14 cellular contexts compared by ENCODE assay signal in the genomic region with DNA sequence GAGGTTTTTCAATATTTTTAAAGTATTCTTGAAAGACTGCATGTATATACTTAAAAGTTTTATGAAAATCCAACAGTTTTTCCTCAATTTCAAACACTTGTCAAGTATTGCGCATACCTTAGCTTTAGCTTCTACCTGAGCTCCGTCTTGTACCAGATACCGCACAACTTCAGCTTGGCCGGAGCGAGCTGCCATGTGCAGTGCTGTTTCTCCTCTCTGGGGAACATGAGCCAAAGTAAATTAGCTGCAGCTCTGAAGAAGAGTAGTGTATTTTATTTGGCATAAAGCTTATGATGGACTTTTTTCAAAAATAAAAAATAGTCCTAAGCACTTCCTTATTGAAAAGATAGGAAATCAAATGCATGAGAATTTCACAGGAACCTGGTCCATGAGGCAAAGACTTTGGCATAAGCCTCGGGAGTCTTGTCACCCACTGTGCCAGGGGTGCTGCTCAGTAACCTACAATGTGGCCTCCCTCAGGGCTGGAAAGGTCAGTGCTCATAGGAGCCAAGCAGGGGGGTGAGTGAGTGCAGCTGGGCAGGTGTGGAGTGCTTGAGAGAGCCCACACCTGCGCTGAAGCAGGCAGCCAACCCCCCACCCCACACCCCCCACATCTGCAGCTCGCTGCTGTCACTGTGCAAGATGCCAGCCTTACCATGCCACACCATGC.
"Had no signal": no experiment of that assay in that cellular context is flagged by ENCODE, and none has a peak within 500 bp of the region (broad histone marks: within the 10 kb centered on the region; RNA-seq: fewer than 3 reads in every experiment).

No MANE protein-coding gene starts in this region.

- H3K36me3 ChIP-seq: neutrophil had no signal

- H3K9me3 ChIP-seq: neutrophil had no signal

- H3K27me3 ChIP-seq: neutrophil had no signal

- DNase-seq: activated naive CD4-positive, alpha-beta T cell; activated naive CD8-positive, alpha-beta T cell treated with anti-CD3 and anti-CD28 coated beads, Interleukin-2, amount 10 ng/mL, durations not matched to agents 7 days and 5 days; activated T-cell treated with anti-CD3 and anti-CD28 coated beads for 4 hours; dermis blood vessel endothelial cell; effector memory CD8-positive, alpha-beta T cell; foreskin melanocyte; head of caudate nucleus; naive thymus-derived CD8-positive, alpha-beta T cell; T-cell; T-helper 9 cell had no signal

- H3K4me3 ChIP-seq: smooth muscle cell had no signal

- FAIRE-seq: islet of Langerhans had no signal

- H3K27ac ChIP-seq: neutrophil had no signal

- ATAC-seq: activated CD4-positive, CD25-positive, alpha-beta regulatory T cell treated with anti-CD3 and anti-CD28 coated beads, Interleukin-2, amount 50 U/mL, for 24 hours; effector memory CD8-positive, alpha-beta T cell; naive thymus-derived CD8-positive, alpha-beta T cell; T-cell had no signal
